Comparison of ENCODE assay signal across 1 cellular context in the genomic region with DNA sequence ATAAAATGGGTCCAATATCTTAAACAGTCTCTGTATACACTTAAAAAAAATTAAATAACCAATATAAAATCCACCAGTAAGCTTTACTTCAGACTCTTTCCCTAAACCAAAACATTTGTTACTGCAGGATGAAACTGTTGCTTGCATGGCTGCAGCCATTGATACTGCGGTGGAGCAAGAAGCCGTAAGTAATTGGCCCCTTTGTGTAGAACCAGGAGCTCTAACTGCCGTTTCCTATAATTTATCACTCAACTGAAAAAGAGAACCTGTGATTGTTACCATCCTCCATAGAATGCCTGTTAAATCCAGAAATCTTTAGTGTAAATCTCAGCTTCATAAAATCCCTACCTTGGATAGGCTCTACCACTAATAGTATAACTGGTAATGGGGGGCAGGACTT.
TF ChIP-seq lines count a peak whose summit lies in the region.

No MANE protein-coding gene starts in this region.

TF ChIP-seq in A549, 52 proteins besides CTCF, POLR2A, EP300 and RAD21 (continued from another document):
- TF ChIP-seq, protein P1, sequence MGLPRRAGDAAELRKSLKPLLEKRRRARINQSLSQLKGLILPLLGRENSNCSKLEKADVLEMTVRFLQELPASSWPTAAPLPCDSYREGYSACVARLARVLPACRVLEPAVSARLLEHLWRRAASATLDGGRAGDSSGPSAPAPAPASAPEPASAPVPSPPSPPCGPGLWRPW (IDR thresholded peaks at IDR 0.05): no peak
- TF ChIP-seq HOXB5 (CRISPR knock-in tag; IDR thresholded peaks at IDR 0.05): no peak
- TF ChIP-seq KDM5A (IDR thresholded peaks at IDR 0.05): no peak
- no peak for TF ChIP-seq CHD4 (IDR thresholded peaks at IDR 0.05; ENCODE audit: borderline replicate concordance)
- TF ChIP-seq TP53 (CRISPR knock-in tag; IDR thresholded peaks at IDR 0.05): no peak
- TF ChIP-seq ZSCAN20 (CRISPR knock-in tag; IDR thresholded peaks at IDR 0.05): no peak
- no peak for TF ChIP-seq FOXS1 (CRISPR knock-in tag; IDR thresholded peaks at IDR 0.05)
